Comparison of ENCODE assay signal across 16 cellular contexts in genomic region chr7:131224996-131225395, GRCh38.
A peak's percentile ranks its signal among the peaks of the same experiment; 100 is the strongest.
DNase-seq lines count a peak whose midpoint lies in the region; ATAC-seq and TF ChIP-seq lines count a peak whose summit lies in the region.
"Had no signal": no experiment of that assay in that cellular context is flagged by ENCODE, and none has a peak within 500 bp of the region (broad histone marks: within the 10 kb centered on the region; RNA-seq: fewer than 3 reads in every experiment).

No MANE protein-coding gene starts in this region.

- no peaks in the 10 kb centered on the region for H3K79me2 ChIP-seq in parathyroid adenoma

- no peak overlapping the region for H3K4me3 ChIP-seq in parathyroid adenoma (ENCODE audit: low read depth, low read length)
- H3K4me3 ChIP-seq: heart right ventricle had no signal

- H3K9me3 Mint-ChIP-seq in stimulated activated naive CD8-positive, alpha-beta T cell treated with anti-CD3 and anti-CD28 coated beads, Interleukin-15, amount 100 ng/mL, for 72 hours: peaks cover 0 to 6% of the 10 kb centered on the region in 2 donors
- H3K9me3 Mint-ChIP-seq in glutamatergic neuron (ENCODE audit: unreplicated experiment): peaks cover 6% of the 10 kb centered on the region
- peaks cover 5% of the 10 kb centered on the region for H3K9me3 Mint-ChIP-seq in activated T-helper 1 cell treated with anti-CD3 and anti-CD28 coated beads, Interleukin-12 subunit alpha, Interleukin-12 subunit beta, Interleukin-2, Interleukin-4 antibody, amounts not matched to agents 30 ng/mL and 10 ng/mL and 1 ng/mL, durations not matched to agents 14 hours and 24 hours and 36 hours
- peaks cover 0 to 4% (median 0%) of the 10 kb centered on the region in 7 donors for H3K9me3 Mint-ChIP-seq in CD14-positive monocyte

- peak; percentile 43 for ATAC-seq in stimulated activated naive CD8-positive, alpha-beta T cell treated with anti-CD3 and anti-CD28 coated beads, Interleukin-15, Interleukin-2, amounts not matched to agents 100 U/mL and 50 U/mL, for 24 hours
- ATAC-seq in stimulated activated naive CD8-positive, alpha-beta T cell treated with anti-CD3 and anti-CD28 coated beads, Interleukin-15, amount 100 ng/mL, for 72 hours: no peak
- ATAC-seq: activated CD8-positive, alpha-beta T cell treated with anti-CD3 and anti-CD28 coated beads, Interleukin-2, amount 10 ng/mL, durations not matched to agents 7 days and 5 days; activated T-helper 17 cell treated with anti-CD3 and anti-CD28 coated beads, Interleukin-2, amount 50 U/mL, for 72 hours had no signal

- no peak for DNase-seq in stimulated activated naive CD8-positive, alpha-beta T cell treated with anti-CD3 and anti-CD28 coated beads, Interleukin-15, Interleukin-2, amounts not matched to agents 100 U/mL and 50 U/mL, for 24 hours
- no peak for DNase-seq in stimulated activated naive CD8-positive, alpha-beta T cell treated with anti-CD3 and anti-CD28 coated beads, Interleukin-15, amount 100 ng/mL, for 72 hours
- no peak for DNase-seq in glutamatergic neuron
- no peak for DNase-seq in hypothalamus (lab: John Stamatoyannopoulos, UW)
- no peak for DNase-seq in GOT3 (lab: John Stamatoyannopoulos, UW)
- DNase-seq in activated T-helper 1 cell treated with anti-CD3 and anti-CD28 coated beads, Interleukin-12 subunit alpha, Interleukin-12 subunit beta, Interleukin-2, Interleukin-4 antibody, amounts not matched to agents 30 ng/mL and 10 ng/mL and 1 ng/mL, durations not matched to agents 14 hours and 24 hours and 36 hours (ENCODE audit: low spot score): no peak
- no peak for DNase-seq in CD14-positive monocyte (ENCODE audit: low spot score)
- DNase-seq: activated CD8-positive, alpha-beta T cell treated with anti-CD3 and anti-CD28 coated beads, Interleukin-2, amount 10 ng/mL, durations not matched to agents 7 days and 5 days; amniotic stem cell; H9; NCI-H2081 treated with DMSO at 0.1 percent for 48 hours; stimulated activated CD4-positive, alpha-beta T cell treated with anti-CD3 and anti-CD28 coated beads, Interleukin-2, amount 100 ng/mL, for 24 hours; SW 1271 had no signal

- H3K4me1 Mint-ChIP-seq in stimulated activated naive CD8-positive, alpha-beta T cell treated with anti-CD3 and anti-CD28 coated beads, Interleukin-15, amount 100 ng/mL, for 72 hours: peaks cover 39% of the 10 kb centered on the region
- H3K4me1 Mint-ChIP-seq in glutamatergic neuron (ENCODE audit: low read depth, unreplicated experiment): peaks cover 6% of the 10 kb centered on the region
- H3K4me1 Mint-ChIP-seq in activated T-helper 1 cell treated with anti-CD3 and anti-CD28 coated beads, Interleukin-12 subunit alpha, Interleukin-12 subunit beta, Interleukin-2, Interleukin-4 antibody, amounts not matched to agents 30 ng/mL and 10 ng/mL and 1 ng/mL, durations not matched to agents 14 hours and 24 hours and 36 hours (ENCODE audit: low read depth): peaks cover 28% of the 10 kb centered on the region
- peaks cover 15% of the 10 kb centered on the region for H3K4me1 Mint-ChIP-seq in CD14-positive monocyte

- no peak overlapping the region for H3K4me3 Mint-ChIP-seq in stimulated activated naive CD8-positive, alpha-beta T cell treated with anti-CD3 and anti-CD28 coated beads, Interleukin-15, amount 100 ng/mL, for 72 hours
- H3K4me3 Mint-ChIP-seq in glutamatergic neuron (ENCODE audit: unreplicated experiment) (no peak overlapping the region), CD14-positive monocyte (no peak overlapping the region)
- H3K4me3 Mint-ChIP-seq in activated T-helper 1 cell treated with anti-CD3 and anti-CD28 coated beads, Interleukin-12 subunit alpha, Interleukin-12 subunit beta, Interleukin-2, Interleukin-4 antibody, amounts not matched to agents 30 ng/mL and 10 ng/mL and 1 ng/mL, durations not matched to agents 14 hours and 24 hours and 36 hours: no peak overlapping the region
- H3K4me3 Mint-ChIP-seq: activated CD8-positive, alpha-beta T cell treated with anti-CD3 and anti-CD28 coated beads, Interleukin-2, amount 10 ng/mL, durations not matched to agents 7 days and 5 days; activated T-helper 17 cell treated with anti-CD3 and anti-CD28 coated beads, Interleukin-2, amount 50 U/mL, for 72 hours; H9 had no signal

- peak overlapping the region; percentile 84 for H3K27ac ChIP-seq in parathyroid adenoma

- no peaks in the 10 kb centered on the region for H3K9me3 ChIP-seq in parathyroid adenoma (ENCODE audit: control insufficient read depth, low read length)
- H3K9me3 ChIP-seq: heart right ventricle had no signal

- no peak overlapping the region for H3K4me2 ChIP-seq in parathyroid adenoma (ENCODE audit: low read length)

- H3K4me1 ChIP-seq in parathyroid adenoma: peaks cover 12% of the 10 kb centered on the region

- intact Hi-C loops in activated T-helper 1 cell treated with anti-CD3 and anti-CD28 coated beads, Interleukin-12 subunit alpha, Interleukin-12 subunit beta, Interleukin-2, Interleukin-4 antibody, amounts not matched to agents 30 ng/mL and 10 ng/mL and 1 ng/mL, durations not matched to agents 14 hours and 24 hours and 36 hours (cut with micrococcal nuclease): no loop called here
- intact Hi-C loops in CD14-positive monocyte (cut with micrococcal nuclease): loop anchor here in 1 of 2 donors (10.0 kb wide), 1 partner anchor 60 kb away; no protein-coding TSS in a partner anchor

- no peaks in the 10 kb centered on the region for H3K36me3 ChIP-seq in parathyroid adenoma (ENCODE audit: control insufficient read depth, insufficient read depth, low read length)
- H3K36me3 ChIP-seq: heart right ventricle had no signal

- no peaks in the 10 kb centered on the region for H3K27me3 ChIP-seq in parathyroid adenoma (ENCODE audit: control insufficient read depth, insufficient read depth, low read length)
- H3K27me3 ChIP-seq: heart right ventricle had no signal

- no peak overlapping the region for H3K9ac ChIP-seq in parathyroid adenoma

- H3K36me3 Mint-ChIP-seq in glutamatergic neuron (ENCODE audit: unreplicated experiment): no peaks in the 10 kb centered on the region
- no peaks in the 10 kb centered on the region for H3K36me3 Mint-ChIP-seq in activated T-helper 1 cell treated with anti-CD3 and anti-CD28 coated beads, Interleukin-12 subunit alpha, Interleukin-12 subunit beta, Interleukin-2, Interleukin-4 antibody, amounts not matched to agents 30 ng/mL and 10 ng/mL and 1 ng/mL, durations not matched to agents 14 hours and 24 hours and 36 hours (ENCODE audit: low read depth)
- no peaks in the 10 kb centered on the region for H3K36me3 Mint-ChIP-seq in CD14-positive monocyte

- H2AFZ ChIP-seq in parathyroid adenoma: peak overlapping the region; percentile 78

- TF ChIP-seq CTCF in glutamatergic neuron (IDR thresholded peaks at IDR 0.05; ENCODE audit: partially characterized antibody, unreplicated experiment): no peak
- TF ChIP-seq CTCF in parathyroid adenoma (IDR thresholded peaks at IDR 0.05): no peak
- TF ChIP-seq CTCF in CD14-positive monocyte (IDR thresholded peaks at IDR 0.05): no peak

- no peak overlapping the region for H3K27ac Mint-ChIP-seq in stimulated activated naive CD8-positive, alpha-beta T cell treated with anti-CD3 and anti-CD28 coated beads, Interleukin-15, amount 100 ng/mL, for 72 hours
- peak overlapping the region; percentile 66 for H3K27ac Mint-ChIP-seq in glutamatergic neuron (ENCODE audit: unreplicated experiment)
- H3K27ac Mint-ChIP-seq in activated T-helper 1 cell treated with anti-CD3 and anti-CD28 coated beads, Interleukin-12 subunit alpha, Interleukin-12 subunit beta, Interleukin-2, Interleukin-4 antibody, amounts not matched to agents 30 ng/mL and 10 ng/mL and 1 ng/mL, durations not matched to agents 14 hours and 24 hours and 36 hours: no peak overlapping the region
- peak overlapping the region in 2 of 7 donors; percentile 10 to 80 for H3K27ac Mint-ChIP-seq in CD14-positive monocyte
- H3K27ac Mint-ChIP-seq: activated CD8-positive, alpha-beta T cell treated with anti-CD3 and anti-CD28 coated beads, Interleukin-2, amount 10 ng/mL, durations not matched to agents 7 days and 5 days; H9 had no signal

- no peaks in the 10 kb centered on the region for H3K27me3 Mint-ChIP-seq in stimulated activated naive CD8-positive, alpha-beta T cell treated with anti-CD3 and anti-CD28 coated beads, Interleukin-15, amount 100 ng/mL, for 72 hours
- H3K27me3 Mint-ChIP-seq in glutamatergic neuron (ENCODE audit: unreplicated experiment) (peaks cover 1% of the 10 kb centered on the region), CD14-positive monocyte (ENCODE audit: low read depth in 3 of 3) (peaks cover 0 to 1% (median 0%) of the 10 kb centered on the region in 3 donors)
- H3K27me3 Mint-ChIP-seq in activated T-helper 1 cell treated with anti-CD3 and anti-CD28 coated beads, Interleukin-12 subunit alpha, Interleukin-12 subunit beta, Interleukin-2, Interleukin-4 antibody, amounts not matched to agents 30 ng/mL and 10 ng/mL and 1 ng/mL, durations not matched to agents 14 hours and 24 hours and 36 hours (ENCODE audit: insufficient read depth): no peaks in the 10 kb centered on the region
- H3K27me3 Mint-ChIP-seq: activated T-helper 17 cell treated with anti-CD3 and anti-CD28 coated beads, Interleukin-2, amount 50 U/mL, for 72 hours had no signal
